Comparison of ENCODE assay signal across 14 cellular contexts in the genomic region with DNA sequence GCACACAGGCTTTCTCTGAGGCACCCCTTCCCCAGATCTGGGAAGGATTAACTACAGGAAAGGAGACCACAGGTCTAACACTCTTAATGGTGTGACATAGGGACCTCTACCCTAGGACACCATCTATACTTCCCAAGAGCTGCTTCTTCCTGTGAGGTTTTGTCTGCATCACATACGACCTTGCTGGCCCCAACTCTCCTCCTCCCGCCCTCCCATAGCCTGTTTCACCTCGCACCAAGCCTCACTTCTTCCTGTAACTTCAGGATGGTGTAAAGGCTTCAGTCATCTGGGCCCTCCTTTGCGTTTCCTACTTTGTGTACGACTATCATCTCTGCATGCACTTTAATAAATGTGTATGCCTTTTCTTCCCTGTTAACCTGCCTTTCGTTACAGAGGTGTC.
DNase-seq lines count a peak whose midpoint lies in the region; ATAC-seq and TF ChIP-seq lines count a peak whose summit lies in the region.
"Had no signal": no experiment of that assay in that cellular context is flagged by ENCODE, and none has a peak within 500 bp of the region (broad histone marks: within the 10 kb centered on the region; RNA-seq: fewer than 3 reads in every experiment).

No MANE protein-coding gene starts in this region.

- peak overlapping the region; percentile 22 for H3K27ac Mint-ChIP-seq in activated T-cell treated with anti-CD3 and anti-CD28 coated beads, Interleukin-2, amount 50 U/mL, for 72 hours
- H3K27ac Mint-ChIP-seq: CD4-positive, alpha-beta T cell; H9 had no signal

- TF ChIP-seq CTCF in dorsolateral prefrontal cortex (IDR thresholded peaks at IDR 0.05 in 54 of 56, conservative IDR thresholded peaks at IDR 0.05 in 2 of 56; ENCODE audit: low read depth in 1 of 56, partially characterized antibody in 56 of 56) (no peak), tibial nerve (IDR thresholded peaks at IDR 0.05) (no peak), body of pancreas (IDR thresholded peaks at IDR 0.05) (no peak)

- intact Hi-C loops in dorsolateral prefrontal cortex (cut with DNase I) (no loop called here), body of pancreas (cut with DNase I) (no loop called here)

- no peak for TF ChIP-seq EP300 in tibial nerve (IDR thresholded peaks at IDR 0.05)

- H3K27me3 Mint-ChIP-seq in activated T-cell treated with anti-CD3 and anti-CD28 coated beads, Interleukin-2, amount 50 U/mL, for 72 hours (ENCODE audit: low read depth): peaks cover 16% of the 10 kb centered on the region
- H3K27me3 Mint-ChIP-seq: CD4-positive, alpha-beta T cell had no signal

- H3K27ac ChIP-seq in dorsolateral prefrontal cortex (peak overlapping the region in 43 of 59 donors; percentile 1 to 74 (median 42)), tibial nerve (peak overlapping the region; percentile 27 to 78 (median 44)), body of pancreas (no peak overlapping the region)
- H3K27ac ChIP-seq in effector memory CD4-positive, alpha-beta T cell (ENCODE audit: insufficient read depth, low read length, poor library complexity, severe bottlenecking): no peak overlapping the region
- H3K27ac ChIP-seq: 22Rv1, A549, C4-2B had no signal

- H3K4me1 Mint-ChIP-seq in activated T-cell treated with anti-CD3 and anti-CD28 coated beads, Interleukin-2, amount 50 U/mL, for 72 hours (ENCODE audit: low read depth): peaks cover 5% of the 10 kb centered on the region
- H3K4me1 Mint-ChIP-seq: H9 had no signal

- H3K27me3 ChIP-seq in dorsolateral prefrontal cortex (no peaks in the 10 kb centered on the region), tibial nerve (no peaks in the 10 kb centered on the region), body of pancreas (no peaks in the 10 kb centered on the region)
- H3K27me3 ChIP-seq in effector memory CD4-positive, alpha-beta T cell (replicated peaks; ENCODE audit: control insufficient read depth, insufficient read depth, low read length, poor library complexity, severe bottlenecking): no peaks in the 10 kb centered on the region

- H3K4me1 ChIP-seq in tibial nerve: no peaks in the 10 kb centered on the region
- no peaks in the 10 kb centered on the region for H3K4me1 ChIP-seq in body of pancreas
- no peaks in the 10 kb centered on the region for H3K4me1 ChIP-seq in effector memory CD4-positive, alpha-beta T cell (ENCODE audit: control insufficient read depth, insufficient read depth, low read length, poor library complexity, severe bottlenecking)
- H3K4me1 ChIP-seq: Caco-2 had no signal

- H3K4me3 ChIP-seq in dorsolateral prefrontal cortex: no peak overlapping the region
- no peak overlapping the region for H3K4me3 ChIP-seq in tibial nerve
- no peak overlapping the region for H3K4me3 ChIP-seq in body of pancreas
- no peak overlapping the region for H3K4me3 ChIP-seq in effector memory CD4-positive, alpha-beta T cell (ENCODE audit: insufficient read depth, low read depth, low read length, poor library complexity, severe bottlenecking)
- H3K4me3 ChIP-seq: A549 had no signal

- no peaks in the 10 kb centered on the region for H3K36me3 ChIP-seq in tibial nerve
- no peaks in the 10 kb centered on the region for H3K36me3 ChIP-seq in body of pancreas (replicated peaks in 1 of 2; ENCODE audit: insufficient read depth in 1 of 2, low read depth in 2 of 2)
- no peaks in the 10 kb centered on the region for H3K36me3 ChIP-seq in effector memory CD4-positive, alpha-beta T cell (ENCODE audit: control insufficient read depth, insufficient read depth, low read length)

- H3K9me3 ChIP-seq in tibial nerve: peaks cover 0 to 8% (median 0%) of the 10 kb centered on the region in 4 donors
- no peaks in the 10 kb centered on the region for H3K9me3 ChIP-seq in body of pancreas
- H3K9me3 ChIP-seq in effector memory CD4-positive, alpha-beta T cell (ENCODE audit: control insufficient read depth, low read length): no peaks in the 10 kb centered on the region
- H3K9me3 ChIP-seq: A549 had no signal

- no peak for DNase-seq in activated T-cell treated with anti-CD3 and anti-CD28 coated beads, Interleukin-2, amount 50 U/mL, for 72 hours
- DNase-seq in activated T-cell treated with anti-CD3 and anti-CD28 coated beads for 4 hours: no peak
- DNase-seq in NCI-H526 treated with DMSO at 0.1 percent for 48 hours (lab: John Stamatoyannopoulos, UW): peak; percentile 25
- no peak for DNase-seq in dorsolateral prefrontal cortex
- no peak for DNase-seq in tibial nerve (ENCODE audit: low spot score in 2 of 2)
- no peak for DNase-seq in body of pancreas
- no peak for DNase-seq in effector memory CD4-positive, alpha-beta T cell
- DNase-seq: AML-193; Caco-2; CD4-positive, alpha-beta T cell; H9 had no signal

- 58 to 61% methylated on average over 6 of the region's 6 CpGs for WGBS in tibial nerve, 2 donors
- 57 to 69% methylated on average over 6 of the region's 6 CpGs for WGBS in body of pancreas, 2 donors

- peak in 1 of 2 donors; percentile 66 for ATAC-seq in activated T-cell treated with anti-CD3 and anti-CD28 coated beads, Interleukin-2, amount 50 U/mL, for 72 hours (replicated peaks in 1 of 2)
- ATAC-seq in body of pancreas: no peak
- ATAC-seq: A549 had no signal

- no peak for TF ChIP-seq POLR2A in tibial nerve (IDR thresholded peaks at IDR 0.05)
- no peak for TF ChIP-seq POLR2A in body of pancreas (IDR thresholded peaks at IDR 0.05)

- H3K4me3 Mint-ChIP-seq in activated T-cell treated with anti-CD3 and anti-CD28 coated beads, Interleukin-2, amount 50 U/mL, for 72 hours: no peak overlapping the region
- H3K4me3 Mint-ChIP-seq: CD4-positive, alpha-beta T cell; H9 had no signal

- H3K9me3 Mint-ChIP-seq in activated T-cell treated with anti-CD3 and anti-CD28 coated beads, Interleukin-2, amount 50 U/mL, for 72 hours: peaks cover 2% of the 10 kb centered on the region in 2 donors
- H3K9me3 Mint-ChIP-seq: CD4-positive, alpha-beta T cell had no signal

- no peaks in the 10 kb centered on the region for H3K36me3 Mint-ChIP-seq in activated T-cell treated with anti-CD3 and anti-CD28 coated beads, Interleukin-2, amount 50 U/mL, for 72 hours (ENCODE audit: insufficient read depth in 2 of 2)

Comparison
In these comparisons a context has a peak if more than half of its experiments do, and no peak if none do; other contexts are left out.
1. H3K27ac ChIP-seq: peak in dorsolateral prefrontal cortex (43 of 59) and tibial nerve (4 of 4); none in body of pancreas (0 of 4) and effector memory CD4-positive, alpha-beta T cell (single experiment).